1 cellular context compared by ENCODE assay signal in the genomic region with DNA sequence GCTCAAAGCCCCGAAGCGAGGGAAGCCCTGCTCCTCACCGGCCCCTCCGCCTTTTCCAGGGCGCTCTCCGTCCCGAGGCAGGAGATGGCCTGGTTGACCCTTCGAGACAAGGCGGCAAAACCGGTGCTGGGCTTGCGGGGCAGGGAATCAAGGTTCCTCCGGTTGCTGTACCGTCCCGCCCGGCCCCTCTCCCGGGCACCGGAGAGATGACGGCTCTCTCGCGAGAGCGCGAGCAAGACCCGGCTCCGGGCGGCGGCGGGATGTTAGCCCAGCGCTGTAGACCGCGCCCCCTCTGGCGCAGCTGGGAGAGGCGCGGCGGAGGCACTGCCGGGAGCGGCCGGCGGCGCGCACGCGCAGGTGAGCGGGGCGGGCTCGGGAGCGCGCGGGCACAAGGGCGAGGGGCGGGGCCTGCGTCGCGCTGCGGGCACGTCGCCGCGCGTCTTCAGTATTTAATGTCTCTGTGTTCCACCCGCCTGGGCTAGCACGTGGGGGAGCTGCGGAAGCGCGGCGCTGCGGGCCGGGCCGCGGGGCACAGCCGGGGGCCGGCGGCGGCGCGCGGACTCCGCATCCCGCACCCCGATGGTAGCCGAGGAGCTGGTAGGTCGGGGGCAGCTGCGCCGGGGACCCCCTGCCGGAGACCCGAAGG.
TF ChIP-seq lines count a peak whose summit lies in the region.

Gene AKAP1, plus strand, starts transcription at position 445 of the 646 bp plus-strand sequence. CDS start 20,219 bp downstream, outside the sequence.

TF ChIP-seq in GM12878, 131 proteins besides CTCF, POLR2A, EP300 and RAD21 (continued from another document and continues in another):
- TF ChIP-seq, protein P1, sequence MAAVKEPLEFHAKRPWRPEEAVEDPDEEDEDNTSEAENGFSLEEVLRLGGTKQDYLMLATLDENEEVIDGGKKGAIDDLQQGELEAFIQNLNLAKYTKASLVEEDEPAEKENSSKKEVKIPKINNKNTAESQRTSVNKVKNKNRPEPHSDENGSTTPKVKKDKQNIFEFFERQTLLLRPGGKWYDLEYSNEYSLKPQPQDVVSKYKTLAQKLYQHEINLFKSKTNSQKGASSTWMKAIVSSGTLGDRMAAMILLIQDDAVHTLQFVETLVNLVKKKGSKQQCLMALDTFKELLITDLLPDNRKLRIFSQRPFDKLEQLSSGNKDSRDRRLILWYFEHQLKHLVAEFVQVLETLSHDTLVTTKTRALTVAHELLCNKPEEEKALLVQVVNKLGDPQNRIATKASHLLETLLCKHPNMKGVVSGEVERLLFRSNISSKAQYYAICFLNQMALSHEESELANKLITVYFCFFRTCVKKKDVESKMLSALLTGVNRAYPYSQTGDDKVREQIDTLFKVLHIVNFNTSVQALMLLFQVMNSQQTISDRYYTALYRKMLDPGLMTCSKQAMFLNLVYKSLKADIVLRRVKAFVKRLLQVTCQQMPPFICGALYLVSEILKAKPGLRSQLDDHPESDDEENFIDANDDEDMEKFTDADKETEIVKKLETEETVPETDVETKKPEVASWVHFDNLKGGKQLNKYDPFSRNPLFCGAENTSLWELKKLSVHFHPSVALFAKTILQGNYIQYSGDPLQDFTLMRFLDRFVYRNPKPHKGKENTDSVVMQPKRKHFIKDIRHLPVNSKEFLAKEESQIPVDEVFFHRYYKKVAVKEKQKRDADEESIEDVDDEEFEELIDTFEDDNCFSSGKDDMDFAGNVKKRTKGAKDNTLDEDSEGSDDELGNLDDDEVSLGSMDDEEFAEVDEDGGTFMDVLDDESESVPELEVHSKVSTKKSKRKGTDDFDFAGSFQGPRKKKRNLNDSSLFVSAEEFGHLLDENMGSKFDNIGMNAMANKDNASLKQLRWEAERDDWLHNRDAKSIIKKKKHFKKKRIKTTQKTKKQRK (IDR thresholded peaks at IDR 0.05; ENCODE audit: low read depth, low read length) = no peak
- TF ChIP-seq BCL3 (IDR thresholded peaks at IDR 0.05; ENCODE audit: borderline replicate concordance, insufficient read depth, low read depth, low read length, poor library complexity, severe bottlenecking) = no peak
- 0 out of 2 replicates have a peak, but pooled peaks have one; percentile 73 for TF ChIP-seq STAT1 (conservative IDR thresholded peaks at IDR 0.05)
- peak; percentile 92 for TF ChIP-seq BRCA1 (IDR thresholded peaks at IDR 0.05; ENCODE audit: low read depth, low read length)
- peak; percentile 79; the same call in 1 of the 2 replicates for TF ChIP-seq LARP7 (IDR thresholded peaks at IDR 0.05)
- TF ChIP-seq MXI1 (IDR thresholded peaks at IDR 0.05; ENCODE audit: low read depth, low read length) = peak; percentile 98
- TF ChIP-seq ZNF207 (IDR thresholded peaks at IDR 0.05; ENCODE audit: borderline replicate concordance) = no peak
- 0 out of 2 replicates have a peak, but pooled peaks have one; percentile 32 for TF ChIP-seq TBL1XR1 (IDR thresholded peaks at IDR 0.05; ENCODE audit: low read depth, low read length)
- peak; percentile 44 to 89; a peak in 2 of 4 replicates for TF ChIP-seq BHLHE40 (IDR thresholded peaks at IDR 0.05; ENCODE audit: borderline replicate concordance in 1 of 2, low read depth in 2 of 2, low read length in 1 of 2)
- no peak for TF ChIP-seq KDM1A (IDR thresholded peaks at IDR 0.05; ENCODE audit: borderline replicate concordance)
- TF ChIP-seq RAD51 (IDR thresholded peaks at IDR 0.05) = no peak
- no peak for TF ChIP-seq HSF1 (IDR thresholded peaks at IDR 0.05; ENCODE audit: low read depth, low read length)
- TF ChIP-seq FOXK2 (IDR thresholded peaks at IDR 0.05) = 0 out of 2 replicates have a peak, but pooled peaks have one; percentile 41
- no peak for TF ChIP-seq KAT2A (conservative IDR thresholded peaks at IDR 0.05; ENCODE audit: control insufficient read depth, low read depth, low read length)
- TF ChIP-seq ZNF622 (IDR thresholded peaks at IDR 0.05) = no peak
- TF ChIP-seq TCF7 (IDR thresholded peaks at IDR 0.05; ENCODE audit: borderline replicate concordance) = no peak
- no peak for TF ChIP-seq CBX5 (IDR thresholded peaks at IDR 0.05; ENCODE audit: low read depth)
- TF ChIP-seq PRDM15 (CRISPR knock-in tag; IDR thresholded peaks at IDR 0.05) = no peak
- TF ChIP-seq, protein P2, sequence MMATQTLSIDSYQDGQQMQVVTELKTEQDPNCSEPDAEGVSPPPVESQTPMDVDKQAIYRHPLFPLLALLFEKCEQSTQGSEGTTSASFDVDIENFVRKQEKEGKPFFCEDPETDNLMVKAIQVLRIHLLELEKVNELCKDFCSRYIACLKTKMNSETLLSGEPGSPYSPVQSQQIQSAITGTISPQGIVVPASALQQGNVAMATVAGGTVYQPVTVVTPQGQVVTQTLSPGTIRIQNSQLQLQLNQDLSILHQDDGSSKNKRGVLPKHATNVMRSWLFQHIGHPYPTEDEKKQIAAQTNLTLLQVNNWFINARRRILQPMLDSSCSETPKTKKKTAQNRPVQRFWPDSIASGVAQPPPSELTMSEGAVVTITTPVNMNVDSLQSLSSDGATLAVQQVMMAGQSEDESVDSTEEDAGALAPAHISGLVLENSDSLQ (IDR thresholded peaks at IDR 0.05) = peak; percentile 5; the same call in 1 of the 2 replicates
- peak; percentile 73; the same call in 1 of the 2 replicates for TF ChIP-seq BACH1 (IDR thresholded peaks at IDR 0.05; ENCODE audit: borderline replicate concordance)
- TF ChIP-seq ZBED1 (IDR thresholded peaks at IDR 0.05; ENCODE audit: borderline replicate concordance) = no peak
- TF ChIP-seq SKIL (IDR thresholded peaks at IDR 0.05; ENCODE audit: low read depth, poor library complexity, severe bottlenecking) = no peak
- peak; percentile 94 for TF ChIP-seq IKZF1 (conservative IDR thresholded peaks at IDR 0.05)
- no peak for TF ChIP-seq RUNX3 (IDR thresholded peaks at IDR 0.05; ENCODE audit: low read length)
- TF ChIP-seq, protein P3, sequence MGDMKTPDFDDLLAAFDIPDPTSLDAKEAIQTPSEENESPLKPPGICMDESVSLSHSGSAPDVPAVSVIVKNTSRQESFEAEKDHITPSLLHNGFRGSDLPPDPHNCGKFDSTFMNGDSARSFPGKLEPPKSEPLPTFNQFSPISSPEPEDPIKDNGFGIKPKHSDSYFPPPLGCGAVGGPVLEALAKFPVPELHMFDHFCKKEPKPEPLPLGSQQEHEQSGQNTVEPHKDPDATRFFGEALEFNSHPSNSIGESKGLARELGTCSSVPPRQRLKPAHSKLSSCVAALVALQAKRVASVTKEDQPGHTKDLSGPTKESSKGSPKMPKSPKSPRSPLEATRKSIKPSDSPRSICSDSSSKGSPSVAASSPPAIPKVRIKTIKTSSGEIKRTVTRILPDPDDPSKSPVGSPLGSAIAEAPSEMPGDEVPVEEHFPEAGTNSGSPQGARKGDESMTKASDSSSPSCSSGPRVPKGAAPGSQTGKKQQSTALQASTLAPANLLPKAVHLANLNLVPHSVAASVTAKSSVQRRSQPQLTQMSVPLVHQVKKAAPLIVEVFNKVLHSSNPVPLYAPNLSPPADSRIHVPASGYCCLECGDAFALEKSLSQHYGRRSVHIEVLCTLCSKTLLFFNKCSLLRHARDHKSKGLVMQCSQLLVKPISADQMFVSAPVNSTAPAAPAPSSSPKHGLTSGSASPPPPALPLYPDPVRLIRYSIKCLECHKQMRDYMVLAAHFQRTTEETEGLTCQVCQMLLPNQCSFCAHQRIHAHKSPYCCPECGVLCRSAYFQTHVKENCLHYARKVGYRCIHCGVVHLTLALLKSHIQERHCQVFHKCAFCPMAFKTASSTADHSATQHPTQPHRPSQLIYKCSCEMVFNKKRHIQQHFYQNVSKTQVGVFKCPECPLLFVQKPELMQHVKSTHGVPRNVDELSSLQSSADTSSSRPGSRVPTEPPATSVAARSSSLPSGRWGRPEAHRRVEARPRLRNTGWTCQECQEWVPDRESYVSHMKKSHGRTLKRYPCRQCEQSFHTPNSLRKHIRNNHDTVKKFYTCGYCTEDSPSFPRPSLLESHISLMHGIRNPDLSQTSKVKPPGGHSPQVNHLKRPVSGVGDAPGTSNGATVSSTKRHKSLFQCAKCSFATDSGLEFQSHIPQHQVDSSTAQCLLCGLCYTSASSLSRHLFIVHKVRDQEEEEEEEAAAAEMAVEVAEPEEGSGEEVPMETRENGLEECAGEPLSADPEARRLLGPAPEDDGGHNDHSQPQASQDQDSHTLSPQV (IDR thresholded peaks at IDR 0.05) = peak; percentile 63; the same call in 1 of the 2 replicates
- TF ChIP-seq SPI1 (IDR thresholded peaks at IDR 0.05; ENCODE audit: borderline replicate concordance, insufficient read depth, low read depth, low read length) = no peak
- TF ChIP-seq SIX5 (IDR thresholded peaks at IDR 0.05; ENCODE audit: low read depth, low read length, severe bottlenecking) = no peak
- peak; percentile 98 for TF ChIP-seq RCOR1 (conservative IDR thresholded peaks at IDR 0.05; ENCODE audit: low read depth, low read length)
- no peak for TF ChIP-seq RBBP5 (conservative IDR thresholded peaks at IDR 0.05)
